In the genomic region with DNA sequence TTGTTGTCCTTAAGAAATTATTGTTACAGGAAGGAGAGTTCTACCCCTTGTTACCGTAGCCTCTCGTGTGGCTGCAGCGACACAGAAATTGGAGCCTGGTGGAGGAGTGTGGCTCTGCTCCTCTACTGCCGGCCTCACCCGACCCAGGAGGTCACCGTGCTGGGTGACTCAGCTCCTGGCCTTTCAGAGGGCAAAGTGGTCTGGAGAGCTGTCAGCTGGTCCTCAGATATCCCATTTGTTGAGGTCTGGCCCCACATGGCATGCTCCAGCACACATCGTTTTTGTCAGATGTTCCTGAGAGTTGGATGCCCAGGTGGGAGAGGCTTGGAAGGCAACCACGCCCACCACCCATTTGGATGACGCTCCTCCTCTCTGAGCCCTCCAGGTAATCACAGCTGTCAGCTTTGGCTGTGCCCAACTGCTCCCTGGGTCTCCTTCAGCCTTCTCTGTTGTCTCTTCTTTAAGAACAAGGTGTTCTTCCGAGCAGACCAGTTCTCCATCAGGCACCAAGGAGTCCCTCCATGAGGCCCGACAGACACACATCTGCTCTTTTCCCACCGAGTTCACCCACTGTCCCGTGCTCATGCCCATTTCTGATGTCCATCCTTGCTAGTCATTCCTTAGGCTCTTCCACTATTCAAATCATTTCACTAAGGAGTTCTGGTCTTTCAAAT, we compare ENCODE assay signal across 1 cellular context.
A peak's percentile ranks its signal among the peaks of the same experiment; 100 is the strongest.
TF ChIP-seq lines count a peak whose summit lies in the region.

No MANE protein-coding gene starts in this region.

TF ChIP-seq in K562, 482 proteins besides CTCF, POLR2A, EP300 and RAD21 (continued from another document and continues in another):
- TF ChIP-seq, protein P1, sequence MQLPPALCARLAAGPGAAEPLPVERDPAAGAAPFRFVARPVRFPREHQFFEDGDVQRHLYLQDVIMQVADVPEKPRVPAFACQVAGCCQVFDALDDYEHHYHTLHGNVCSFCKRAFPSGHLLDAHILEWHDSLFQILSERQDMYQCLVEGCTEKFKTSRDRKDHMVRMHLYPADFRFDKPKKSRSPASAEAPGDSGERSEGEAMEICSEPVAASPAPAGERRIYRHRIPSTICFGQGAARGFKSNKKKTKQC (CRISPR knock-in tag; IDR thresholded peaks at IDR 0.05), result 0 out of 2 replicates have a peak, but pooled peaks have one; percentile 38
- no peak for TF ChIP-seq CBX8 (IDR thresholded peaks at IDR 0.05; ENCODE audit: borderline replicate concordance, extremely low read depth, low read depth, low read length, poor library complexity, severe bottlenecking)
- peak; percentile 52 for TF ChIP-seq JUND (IDR thresholded peaks at IDR 0.05; ENCODE audit: borderline replicate concordance, low read depth, low read length)
- no peak; the same call in 2 of the 3 replicates for TF ChIP-seq JUND (tag; IDR thresholded peaks at IDR 0.05; ENCODE audit: borderline replicate concordance, low read depth, low read length)
- TF ChIP-seq HNRNPUL1 (IDR thresholded peaks at IDR 0.05; ENCODE audit: low read length), result no peak
- TF ChIP-seq GATAD2A (IDR thresholded peaks at IDR 0.05), result no peak
- TF ChIP-seq CEBPG (CRISPR knock-in tag; IDR thresholded peaks at IDR 0.05), result no peak
- no peak for TF ChIP-seq CEBPG (tag; conservative IDR thresholded peaks at IDR 0.05 in 1 of 2, IDR thresholded peaks at IDR 0.05 in 1 of 2)
- no peak for TF ChIP-seq TFAM (CRISPR knock-in tag; conservative IDR thresholded peaks at IDR 0.05)
- peak; percentile 71 for TF ChIP-seq NFE2 (IDR thresholded peaks at IDR 0.05; ENCODE audit: low read depth)
- no peak for TF ChIP-seq ZBTB1 (CRISPR knock-in tag; IDR thresholded peaks at IDR 0.05; ENCODE audit: borderline replicate concordance, low read depth)
- no peak for TF ChIP-seq ZFP36 (IDR thresholded peaks at IDR 0.05; ENCODE audit: low read depth, low read length, partially characterized antibody)
- TF ChIP-seq, protein P2, sequence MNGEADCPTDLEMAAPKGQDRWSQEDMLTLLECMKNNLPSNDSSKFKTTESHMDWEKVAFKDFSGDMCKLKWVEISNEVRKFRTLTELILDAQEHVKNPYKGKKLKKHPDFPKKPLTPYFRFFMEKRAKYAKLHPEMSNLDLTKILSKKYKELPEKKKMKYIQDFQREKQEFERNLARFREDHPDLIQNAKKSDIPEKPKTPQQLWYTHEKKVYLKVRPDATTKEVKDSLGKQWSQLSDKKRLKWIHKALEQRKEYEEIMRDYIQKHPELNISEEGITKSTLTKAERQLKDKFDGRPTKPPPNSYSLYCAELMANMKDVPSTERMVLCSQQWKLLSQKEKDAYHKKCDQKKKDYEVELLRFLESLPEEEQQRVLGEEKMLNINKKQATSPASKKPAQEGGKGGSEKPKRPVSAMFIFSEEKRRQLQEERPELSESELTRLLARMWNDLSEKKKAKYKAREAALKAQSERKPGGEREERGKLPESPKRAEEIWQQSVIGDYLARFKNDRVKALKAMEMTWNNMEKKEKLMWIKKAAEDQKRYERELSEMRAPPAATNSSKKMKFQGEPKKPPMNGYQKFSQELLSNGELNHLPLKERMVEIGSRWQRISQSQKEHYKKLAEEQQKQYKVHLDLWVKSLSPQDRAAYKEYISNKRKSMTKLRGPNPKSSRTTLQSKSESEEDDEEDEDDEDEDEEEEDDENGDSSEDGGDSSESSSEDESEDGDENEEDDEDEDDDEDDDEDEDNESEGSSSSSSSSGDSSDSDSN (IDR thresholded peaks at IDR 0.05; ENCODE audit: borderline replicate concordance in 1 of 2, low read depth in 2 of 2, low read length in 2 of 2), result 0 out of 4 replicates have a peak, but pooled peaks of 1 of the 2 experiments have one; percentile 51
- TF ChIP-seq, protein P3, sequence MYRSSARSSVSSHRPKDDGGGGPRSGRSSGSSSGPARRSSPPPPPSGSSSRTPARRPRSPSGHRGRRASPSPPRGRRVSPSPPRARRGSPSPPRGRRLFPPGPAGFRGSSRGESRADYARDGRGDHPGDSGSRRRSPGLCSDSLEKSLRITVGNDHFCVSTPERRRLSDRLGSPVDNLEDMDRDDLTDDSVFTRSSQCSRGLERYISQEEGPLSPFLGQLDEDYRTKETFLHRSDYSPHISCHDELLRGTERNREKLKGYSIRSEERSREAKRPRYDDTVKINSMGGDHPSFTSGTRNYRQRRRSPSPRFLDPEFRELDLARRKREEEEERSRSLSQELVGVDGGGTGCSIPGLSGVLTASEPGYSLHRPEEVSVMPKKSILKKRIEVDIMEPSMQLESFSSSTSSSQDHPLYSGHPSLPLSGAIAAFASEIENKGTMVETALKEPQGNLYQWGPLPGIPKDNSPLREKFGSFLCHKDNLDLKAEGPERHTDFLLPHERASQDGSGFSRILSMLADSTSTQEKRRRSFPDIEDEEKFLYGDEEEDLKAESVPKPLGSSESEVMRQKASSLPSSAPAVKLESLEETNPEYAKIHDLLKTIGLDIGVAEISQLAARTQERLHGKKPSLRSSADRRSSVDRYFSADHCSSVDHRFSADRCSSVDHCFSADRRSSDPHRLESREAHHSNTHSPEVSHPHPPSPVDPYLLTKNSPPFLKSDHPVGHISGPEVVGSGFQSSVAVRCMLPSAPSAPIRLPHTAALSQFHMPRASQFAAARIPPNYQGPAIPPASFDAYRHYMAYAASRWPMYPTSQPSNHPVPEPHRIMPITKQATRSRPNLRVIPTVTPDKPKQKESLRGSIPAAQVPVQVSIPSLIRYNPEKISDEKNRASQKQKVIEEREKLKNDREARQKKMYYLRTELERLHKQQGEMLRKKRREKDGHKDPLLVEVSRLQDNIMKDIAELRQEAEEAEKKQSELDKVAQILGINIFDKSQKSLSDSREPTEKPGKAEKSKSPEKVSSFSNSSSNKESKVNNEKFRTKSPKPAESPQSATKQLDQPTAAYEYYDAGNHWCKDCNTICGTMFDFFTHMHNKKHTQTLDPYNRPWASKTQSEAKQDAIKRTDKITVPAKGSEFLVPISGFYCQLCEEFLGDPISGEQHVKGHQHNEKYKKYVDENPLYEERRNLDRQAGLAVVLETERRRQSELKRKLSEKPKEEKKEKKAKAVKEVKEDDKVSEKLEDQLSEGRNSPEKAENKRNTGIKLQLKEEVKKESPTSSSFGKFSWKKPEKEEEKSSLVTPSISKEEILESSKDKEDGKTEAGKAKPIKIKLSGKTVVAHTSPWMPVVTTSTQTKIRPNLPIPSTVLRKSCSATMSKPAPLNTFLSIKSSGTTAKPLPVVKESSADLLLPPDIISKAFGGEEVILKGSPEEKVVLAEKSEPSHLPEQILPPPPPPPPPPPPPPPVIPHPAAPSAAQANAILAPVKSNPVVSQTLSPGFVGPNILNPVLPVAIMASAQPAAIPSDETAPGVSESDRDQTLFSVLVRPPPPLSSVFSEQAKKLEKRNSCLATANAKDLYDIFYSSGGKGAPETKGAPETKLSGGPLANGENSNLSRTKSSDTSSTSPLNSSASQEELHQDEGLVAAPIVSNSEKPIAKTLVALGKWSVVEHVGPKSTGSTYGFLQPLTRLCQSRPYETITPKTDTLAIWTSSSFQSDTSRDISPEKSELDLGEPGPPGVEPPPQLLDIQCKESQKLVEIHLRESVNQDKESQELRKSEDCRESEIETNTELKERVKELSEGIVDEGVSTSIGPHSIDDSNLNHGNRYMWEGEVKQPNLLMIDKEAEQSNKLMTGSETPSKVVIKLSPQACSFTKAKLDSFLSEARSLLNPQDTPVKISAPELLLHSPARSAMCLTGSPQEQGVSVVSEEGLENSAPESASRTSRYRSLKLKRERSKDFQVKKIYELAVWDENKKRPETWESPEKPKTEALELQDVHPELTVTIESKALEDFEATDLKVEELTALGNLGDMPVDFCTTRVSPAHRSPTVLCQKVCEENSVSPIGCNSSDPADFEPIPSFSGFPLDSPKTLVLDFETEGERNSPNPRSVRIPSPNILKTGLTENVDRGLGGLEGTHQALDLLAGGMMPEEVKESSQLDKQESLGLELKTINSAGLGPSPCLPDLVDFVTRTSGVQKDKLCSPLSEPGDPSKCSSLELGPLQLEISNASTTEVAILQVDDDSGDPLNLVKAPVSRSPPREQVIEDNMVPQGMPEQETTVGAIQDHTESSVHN (IDR thresholded peaks at IDR 0.05; ENCODE audit: borderline replicate concordance in 1 of 2, low read depth in 1 of 2), result no peak
- TF ChIP-seq GABPB1 (CRISPR knock-in tag; IDR thresholded peaks at IDR 0.05), result no peak
- TF ChIP-seq, protein P4, sequence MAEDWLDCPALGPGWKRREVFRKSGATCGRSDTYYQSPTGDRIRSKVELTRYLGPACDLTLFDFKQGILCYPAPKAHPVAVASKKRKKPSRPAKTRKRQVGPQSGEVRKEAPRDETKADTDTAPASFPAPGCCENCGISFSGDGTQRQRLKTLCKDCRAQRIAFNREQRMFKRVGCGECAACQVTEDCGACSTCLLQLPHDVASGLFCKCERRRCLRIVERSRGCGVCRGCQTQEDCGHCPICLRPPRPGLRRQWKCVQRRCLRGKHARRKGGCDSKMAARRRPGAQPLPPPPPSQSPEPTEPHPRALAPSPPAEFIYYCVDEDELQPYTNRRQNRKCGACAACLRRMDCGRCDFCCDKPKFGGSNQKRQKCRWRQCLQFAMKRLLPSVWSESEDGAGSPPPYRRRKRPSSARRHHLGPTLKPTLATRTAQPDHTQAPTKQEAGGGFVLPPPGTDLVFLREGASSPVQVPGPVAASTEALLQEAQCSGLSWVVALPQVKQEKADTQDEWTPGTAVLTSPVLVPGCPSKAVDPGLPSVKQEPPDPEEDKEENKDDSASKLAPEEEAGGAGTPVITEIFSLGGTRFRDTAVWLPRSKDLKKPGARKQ (CRISPR knock-in tag; IDR thresholded peaks at IDR 0.05), result no peak
- TF ChIP-seq, protein P5, sequence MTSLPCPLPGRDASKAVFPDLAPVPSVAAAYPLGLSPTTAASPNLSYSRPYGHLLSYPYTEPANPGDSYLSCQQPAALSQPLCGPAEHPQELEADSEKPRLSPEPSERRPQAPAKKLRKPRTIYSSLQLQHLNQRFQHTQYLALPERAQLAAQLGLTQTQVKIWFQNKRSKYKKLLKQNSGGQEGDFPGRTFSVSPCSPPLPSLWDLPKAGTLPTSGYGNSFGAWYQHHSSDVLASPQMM (CRISPR knock-in tag; IDR thresholded peaks at IDR 0.05), result no peak
- TF ChIP-seq, protein P6, sequence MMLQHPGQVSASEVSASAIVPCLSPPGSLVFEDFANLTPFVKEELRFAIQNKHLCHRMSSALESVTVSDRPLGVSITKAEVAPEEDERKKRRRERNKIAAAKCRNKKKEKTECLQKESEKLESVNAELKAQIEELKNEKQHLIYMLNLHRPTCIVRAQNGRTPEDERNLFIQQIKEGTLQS (IDR thresholded peaks at IDR 0.05), result peak; percentile 33
- TF ChIP-seq, protein P6 (CRISPR knock-in tag; conservative IDR thresholded peaks at IDR 0.05), result no peak
- TF ChIP-seq, protein P7, sequence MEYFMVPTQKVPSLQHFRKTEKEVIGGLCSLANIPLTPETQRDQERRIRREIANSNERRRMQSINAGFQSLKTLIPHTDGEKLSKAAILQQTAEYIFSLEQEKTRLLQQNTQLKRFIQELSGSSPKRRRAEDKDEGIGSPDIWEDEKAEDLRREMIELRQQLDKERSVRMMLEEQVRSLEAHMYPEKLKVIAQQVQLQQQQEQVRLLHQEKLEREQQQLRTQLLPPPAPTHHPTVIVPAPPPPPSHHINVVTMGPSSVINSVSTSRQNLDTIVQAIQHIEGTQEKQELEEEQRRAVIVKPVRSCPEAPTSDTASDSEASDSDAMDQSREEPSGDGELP (CRISPR knock-in tag; IDR thresholded peaks at IDR 0.05; ENCODE audit: borderline replicate concordance), result peak; percentile 62; the same call in 1 of the 2 replicates
- TF ChIP-seq STAT5B (CRISPR knock-in tag; IDR thresholded peaks at IDR 0.05), result no peak
- TF ChIP-seq ETV1 (tag; conservative IDR thresholded peaks at IDR 0.05; ENCODE audit: low read depth), result no peak
- TF ChIP-seq, protein P8, sequence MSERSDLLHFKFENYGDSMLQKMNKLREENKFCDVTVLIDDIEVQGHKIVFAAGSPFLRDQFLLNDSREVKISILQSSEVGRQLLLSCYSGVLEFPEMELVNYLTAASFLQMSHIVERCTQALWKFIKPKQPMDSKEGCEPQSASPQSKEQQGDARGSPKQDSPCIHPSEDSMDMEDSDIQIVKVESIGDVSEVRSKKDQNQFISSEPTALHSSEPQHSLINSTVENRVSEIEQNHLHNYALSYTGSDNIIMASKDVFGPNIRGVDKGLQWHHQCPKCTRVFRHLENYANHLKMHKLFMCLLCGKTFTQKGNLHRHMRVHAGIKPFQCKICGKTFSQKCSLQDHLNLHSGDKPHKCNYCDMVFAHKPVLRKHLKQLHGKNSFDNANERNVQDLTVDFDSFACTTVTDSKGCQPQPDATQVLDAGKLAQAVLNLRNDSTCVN (CRISPR knock-in tag; IDR thresholded peaks at IDR 0.05), result no peak
- no peak for TF ChIP-seq HMGN3 (IDR thresholded peaks at IDR 0.05; ENCODE audit: borderline replicate concordance, extremely low read depth, insufficient read length, low read depth, low read length)
- TF ChIP-seq PHTF2 (CRISPR knock-in tag; IDR thresholded peaks at IDR 0.05), result no peak
- no peak for TF ChIP-seq ZNF23 (CRISPR knock-in tag; IDR thresholded peaks at IDR 0.05)
- no peak for TF ChIP-seq KAT7 (CRISPR knock-in tag; IDR thresholded peaks at IDR 0.05; ENCODE audit: borderline replicate concordance)
- TF ChIP-seq ZNF408 (CRISPR knock-in tag; IDR thresholded peaks at IDR 0.05; ENCODE audit: low read depth), result no peak
- TF ChIP-seq NRF1 (conservative IDR thresholded peaks at IDR 0.05 in 1 of 2, IDR thresholded peaks at IDR 0.05 in 1 of 2), result no peak
- no peak for TF ChIP-seq HDAC6 (IDR thresholded peaks at IDR 0.05; ENCODE audit: low read depth, low read length)
- TF ChIP-seq, protein P9, sequence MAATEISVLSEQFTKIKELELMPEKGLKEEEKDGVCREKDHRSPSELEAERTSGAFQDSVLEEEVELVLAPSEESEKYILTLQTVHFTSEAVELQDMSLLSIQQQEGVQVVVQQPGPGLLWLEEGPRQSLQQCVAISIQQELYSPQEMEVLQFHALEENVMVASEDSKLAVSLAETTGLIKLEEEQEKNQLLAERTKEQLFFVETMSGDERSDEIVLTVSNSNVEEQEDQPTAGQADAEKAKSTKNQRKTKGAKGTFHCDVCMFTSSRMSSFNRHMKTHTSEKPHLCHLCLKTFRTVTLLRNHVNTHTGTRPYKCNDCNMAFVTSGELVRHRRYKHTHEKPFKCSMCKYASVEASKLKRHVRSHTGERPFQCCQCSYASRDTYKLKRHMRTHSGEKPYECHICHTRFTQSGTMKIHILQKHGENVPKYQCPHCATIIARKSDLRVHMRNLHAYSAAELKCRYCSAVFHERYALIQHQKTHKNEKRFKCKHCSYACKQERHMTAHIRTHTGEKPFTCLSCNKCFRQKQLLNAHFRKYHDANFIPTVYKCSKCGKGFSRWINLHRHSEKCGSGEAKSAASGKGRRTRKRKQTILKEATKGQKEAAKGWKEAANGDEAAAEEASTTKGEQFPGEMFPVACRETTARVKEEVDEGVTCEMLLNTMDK (IDR thresholded peaks at IDR 0.05; ENCODE audit: borderline replicate concordance, insufficient read depth, low read depth, low read length, poor library complexity, severe bottlenecking), result peak; percentile 56
